ENCODE assay signal across 9 cellular contexts in the genomic region with DNA sequence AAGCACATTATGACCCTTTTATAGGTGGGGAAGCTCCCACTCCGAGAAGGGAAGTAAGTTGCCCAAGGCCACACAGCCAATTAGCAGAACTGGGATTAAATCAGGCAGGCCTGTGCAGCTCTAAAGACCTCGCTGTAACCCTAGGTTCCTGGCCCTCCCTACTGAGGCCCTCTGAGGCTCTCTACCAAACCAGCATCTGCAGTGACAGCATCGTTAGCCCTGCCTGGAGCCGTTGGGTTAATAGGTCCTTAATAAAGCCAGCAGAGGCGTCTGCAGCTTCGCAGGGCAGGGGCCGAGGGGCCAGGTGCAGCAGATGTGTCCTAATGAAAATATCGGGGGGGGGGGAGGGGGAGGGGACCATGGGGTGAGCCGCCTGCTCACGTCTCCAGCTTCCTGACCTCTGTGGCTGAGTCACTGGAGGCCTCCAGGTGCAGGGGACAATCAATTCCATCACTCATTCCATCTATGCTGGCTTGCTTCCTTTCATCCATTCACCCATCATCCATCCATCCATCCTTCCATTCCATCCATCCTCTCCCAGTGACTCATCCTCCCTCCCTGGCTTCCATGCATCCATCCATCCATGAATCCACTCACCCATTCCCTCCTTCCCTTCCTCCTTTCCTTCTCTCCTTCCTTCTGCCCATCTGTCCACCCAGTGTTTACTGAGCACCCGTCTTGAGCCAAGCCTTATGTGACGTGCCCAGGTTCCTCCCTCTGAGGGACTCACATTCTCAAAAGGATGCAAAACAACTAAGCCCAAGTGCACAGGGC.
A peak's percentile ranks its signal among the peaks of the same experiment; 100 is the strongest.
DNase-seq lines count a peak whose midpoint lies in the region; ATAC-seq and TF ChIP-seq lines count a peak whose summit lies in the region.
"Had no signal": no experiment of that assay in that cellular context is flagged by ENCODE, and none has a peak within 500 bp of the region (broad histone marks: within the 10 kb centered on the region; RNA-seq: fewer than 3 reads in every experiment).

No MANE protein-coding gene starts in this region.

- no peaks in the 10 kb centered on the region for H3K36me3 ChIP-seq in heart right ventricle
- no peaks in the 10 kb centered on the region for H3K36me3 ChIP-seq in suprapubic skin
- H3K36me3 ChIP-seq in HAP-1 (replicated peaks) = no peaks in the 10 kb centered on the region
- no peaks in the 10 kb centered on the region for H3K36me3 ChIP-seq in transverse colon

- H3K27me3 ChIP-seq in heart right ventricle (no peaks in the 10 kb centered on the region), suprapubic skin (no peaks in the 10 kb centered on the region), HAP-1 (ENCODE audit: low read depth) (no peaks in the 10 kb centered on the region), transverse colon (no peaks in the 10 kb centered on the region)

- ATAC-seq in heart right ventricle (no peak), left ventricle myocardium superior (no peak)
- ATAC-seq in effector memory CD8-positive, alpha-beta T cell (replicated peaks) = no peak

- no peaks in the 10 kb centered on the region for H3K9me3 Mint-ChIP-seq in effector memory CD8-positive, alpha-beta T cell
- H3K9me3 Mint-ChIP-seq in chondrocyte (ENCODE audit: low read depth) = peaks cover 4% of the 10 kb centered on the region

- H3K4me3 ChIP-seq in heart right ventricle = no peak overlapping the region
- no peak overlapping the region for H3K4me3 ChIP-seq in suprapubic skin
- H3K4me3 ChIP-seq in HAP-1 = no peak overlapping the region
- no peak overlapping the region for H3K4me3 ChIP-seq in transverse colon

- no peaks in the 10 kb centered on the region for H3K9me3 ChIP-seq in heart right ventricle
- H3K9me3 ChIP-seq in suprapubic skin = no peaks in the 10 kb centered on the region
- no peaks in the 10 kb centered on the region for H3K9me3 ChIP-seq in HAP-1
- H3K9me3 ChIP-seq in transverse colon = no peaks in the 10 kb centered on the region

- TF ChIP-seq POLR2A in suprapubic skin (IDR thresholded peaks at IDR 0.05) (no peak), transverse colon (IDR thresholded peaks at IDR 0.05) (no peak)

- H3K27ac ChIP-seq in heart right ventricle = peak overlapping the region in 7 of 10 donors; percentile 48 to 100 (median 65)
- peak overlapping the region; percentile 29 for H3K27ac ChIP-seq in suprapubic skin
- no peak overlapping the region for H3K27ac ChIP-seq in transverse colon

- in situ Hi-C loops in HAP-1 (cut with MboI; ENCODE audit: low sequenced_read_pairs) = no loop called here
- in situ Hi-C loops in transverse colon (cut with MboI; ENCODE audit: low pct_ligation_motif_present in 1 of 4, low pct_unique_long_range_greater_than_20kb in 1 of 4, low sequenced_read_pairs in 3 of 4) = no loop called here

- peak in 1 of 2 donors; percentile 5 for DNase-seq in heart right ventricle
- DNase-seq in left ventricle myocardium superior = no peak
- peak; percentile 93 for DNase-seq in NCI-H82 (lab: John Stamatoyannopoulos, UW)
- DNase-seq in effector memory CD8-positive, alpha-beta T cell = no peak
- no peak for DNase-seq in suprapubic skin (ENCODE audit: low spot score in 2 of 2)
- no peak for DNase-seq in HAP-1 (ENCODE audit: low spot score in 2 of 2)
- no peak for DNase-seq in chondrocyte (ENCODE audit: low spot score)
- DNase-seq in transverse colon = no peak
- DNase-seq: NCI-H1105 had no signal

- no peaks in the 10 kb centered on the region for H3K27me3 Mint-ChIP-seq in effector memory CD8-positive, alpha-beta T cell
- H3K27me3 Mint-ChIP-seq in chondrocyte (ENCODE audit: low read depth) = no peaks in the 10 kb centered on the region

- intact Hi-C loops in heart right ventricle (cut with DNase I) (loop anchor here in 6 of 10 donors (5.0 to 10.0 kb wide), 5 partner anchors 40 to 272 kb away; no protein-coding TSS in a partner anchor), left ventricle myocardium superior (cut with micrococcal nuclease) (no loop called here), transverse colon (cut with DNase I; ENCODE audit: low total_unique reads) (no loop called here)

- H3K4me3 Mint-ChIP-seq in effector memory CD8-positive, alpha-beta T cell = no peak overlapping the region
- no peak overlapping the region for H3K4me3 Mint-ChIP-seq in chondrocyte (ENCODE audit: unreplicated experiment)

- no peak for TF ChIP-seq EP300 in suprapubic skin (IDR thresholded peaks at IDR 0.05)
- TF ChIP-seq EP300 in transverse colon (IDR thresholded peaks at IDR 0.05; ENCODE audit: low read depth) = no peak

- peaks cover 35% of the 10 kb centered on the region for H3K36me3 Mint-ChIP-seq in effector memory CD8-positive, alpha-beta T cell (ENCODE audit: insufficient read depth)
- no peaks in the 10 kb centered on the region for H3K36me3 Mint-ChIP-seq in chondrocyte (ENCODE audit: low read depth)

- H3K27ac Mint-ChIP-seq in effector memory CD8-positive, alpha-beta T cell = peak overlapping the region; percentile 54 to 72
- H3K27ac Mint-ChIP-seq in chondrocyte (ENCODE audit: unreplicated experiment) = no peak overlapping the region

- H3K4me1 ChIP-seq in heart right ventricle (peaks cover 18 to 43% (median 29%) of the 10 kb centered on the region in 9 donors), suprapubic skin (peaks cover 36% of the 10 kb centered on the region), HAP-1 (peaks cover 17% of the 10 kb centered on the region), transverse colon (peaks cover 18 to 27% (median 25%) of the 10 kb centered on the region in 4 donors)

- TF ChIP-seq CTCF in heart right ventricle (IDR thresholded peaks at IDR 0.05) = no peak
- TF ChIP-seq CTCF in suprapubic skin (IDR thresholded peaks at IDR 0.05) = no peak
- TF ChIP-seq CTCF in chondrocyte (IDR thresholded peaks at IDR 0.05) = no peak
- no peak for TF ChIP-seq CTCF in transverse colon (IDR thresholded peaks at IDR 0.05)

- peaks cover 4 to 23% of the 10 kb centered on the region in 2 donors for H3K4me1 Mint-ChIP-seq in effector memory CD8-positive, alpha-beta T cell (ENCODE audit: low read depth in 2 of 2)
- H3K4me1 Mint-ChIP-seq in chondrocyte (ENCODE audit: low read depth) = peaks cover 24% of the 10 kb centered on the region

- 68 to 71% methylated on average over 12 of the region's 12 CpGs for WGBS in heart right ventricle, 2 donors
- 60% methylated on average over 12 of the region's 12 CpGs for WGBS in suprapubic skin
- WGBS in transverse colon (ENCODE audit: low coverage in 1 of 2), 2 donors = 65 to 73% methylated on average over 2 to 12 of the region's 12 CpGs

Comparison
In these comparisons a context has a peak if more than half of its experiments do, and no peak if none do; other contexts are left out.
1. intact Hi-C loops: an anchor here in heart right ventricle (5.0 to 10.0 kb wide); none called in left ventricle myocardium superior and transverse colon.
2. H3K27ac ChIP-seq: peak in heart right ventricle (7 of 10) and suprapubic skin (single experiment); none in transverse colon (0 of 4).